In genomic region chr1:48488721-48489120, GRCh38 we compare ENCODE assay signal across 1 cellular context.
TF ChIP-seq lines count a peak whose summit lies in the region.

No MANE protein-coding gene starts in this region.

TF ChIP-seq in HEK293, 187 proteins besides CTCF, POLR2A, EP300 and RAD21 (continued from another document):
- TF ChIP-seq PRDM10 (tag by site-specific recombination; IDR thresholded peaks at IDR 0.05) (peak; percentile 47; the same call in 1 of the 2 replicates), ATF2 (tag by site-specific recombination; IDR thresholded peaks at IDR 0.05; ENCODE audit: low read depth) (peak; percentile 67), ZXDB (tag by site-specific recombination; IDR thresholded peaks at IDR 0.05) (no peak), ZNF214 (tag by site-specific recombination; IDR thresholded peaks at IDR 0.05; ENCODE audit: borderline replicate concordance) (no peak)
